8 cellular contexts compared by ENCODE assay signal in genomic region chr9:103798620-103799019, GRCh38.
DNase-seq lines count a peak whose midpoint lies in the region; ATAC-seq, FAIRE-seq and TF ChIP-seq lines count a peak whose summit lies in the region.

No MANE protein-coding gene starts in this region.

- no peaks in the 10 kb centered on the region for H3K36me3 ChIP-seq in small intestine (ENCODE audit: control insufficient read depth in 2 of 2, insufficient read depth in 2 of 2, low read length in 2 of 2)
- no peaks in the 10 kb centered on the region for H3K36me3 ChIP-seq in tibial artery

- no peaks in the 10 kb centered on the region for H3K27me3 ChIP-seq in small intestine (ENCODE audit: control insufficient read depth in 2 of 2, insufficient read depth in 2 of 2, low read length in 2 of 2)
- no peaks in the 10 kb centered on the region for H3K27me3 ChIP-seq in tibial artery

- no peaks in the 10 kb centered on the region for H3K4me1 ChIP-seq in small intestine (ENCODE audit: control insufficient read depth in 2 of 2, insufficient read depth in 1 of 2, low read depth in 1 of 2, low read length in 1 of 2)
- H3K4me1 ChIP-seq in tibial artery, result no peaks in the 10 kb centered on the region

- TF ChIP-seq CTCF in tibial artery (IDR thresholded peaks at IDR 0.05), result no peak

- no peaks in the 10 kb centered on the region for H3K36me3 Mint-ChIP-seq in T-helper 17 cell (ENCODE audit: low read depth)

- ATAC-seq in GM19438 (IDR thresholded peaks at IDR 0.05; ENCODE audit: low read depth, unreplicated experiment) (peak; percentile 100), HG03354 (IDR thresholded peaks at IDR 0.05; ENCODE audit: poor library complexity, severe bottlenecking, unreplicated experiment) (peak; percentile 100), T-helper 17 cell (peak; percentile 54)

- peak overlapping the region; percentile 47 for H3K27ac Mint-ChIP-seq in T-helper 17 cell

- H3K4me3 Mint-ChIP-seq in T-helper 17 cell, result peak overlapping the region; percentile 73

- 10 to 47% (median 17%) methylated on average over 1 of the region's 1 CpG for WGBS in small intestine, 3 donors

- intact Hi-C loops in tibial artery (cut with DNase I; ENCODE audit: low total_unique reads), result no loop called here

- H3K4me1 Mint-ChIP-seq in T-helper 17 cell, result no peaks in the 10 kb centered on the region

- H3K27ac ChIP-seq in small intestine (ENCODE audit: low read depth in 1 of 2, low read length in 1 of 2), result no peak overlapping the region
- no peak overlapping the region for H3K27ac ChIP-seq in tibial artery

- H3K9me3 ChIP-seq in T-helper 17 cell (ENCODE audit: control insufficient read depth, low read length, poor library complexity, severe bottlenecking) (no peaks in the 10 kb centered on the region), small intestine (ENCODE audit: control insufficient read depth, low read depth) (no peaks in the 10 kb centered on the region), tibial artery (no peaks in the 10 kb centered on the region)

- FAIRE-seq in small intestine (lab: Jason Lieb, UNC), result no peak

- peak; percentile 74 for DNase-seq in EL
- no peak for DNase-seq in T-helper 17 cell
- peak; percentile 15 for DNase-seq in small intestine
- no peak for DNase-seq in NCI-H187 treated with DMSO at 0.1 percent for 48 hours (lab: John Stamatoyannopoulos, UW)
- DNase-seq in tibial artery, result no peak
- DNase-seq in medulla oblongata (ENCODE audit: extremely low spot score), result no peak

- H3K27me3 Mint-ChIP-seq in T-helper 17 cell, result no peaks in the 10 kb centered on the region

- H3K4me3 ChIP-seq in small intestine (ENCODE audit: low read depth in 1 of 2, low read length in 2 of 2) (no peak overlapping the region), tibial artery (no peak overlapping the region)

Comparison
In these comparisons a context has a peak if more than half of its experiments do, and no peak if none do; other contexts are left out.
1. DNase-seq: peak in EL (single experiment) and small intestine (single experiment); none in T-helper 17 cell (0 of 3), NCI-H187 treated with DMSO at 0.1 percent for 48 hours (single experiment), tibial artery (0 of 2) and medulla oblongata (single experiment).
2. Peak in every context shown above with its lines, with median percentiles within 50 percentile points of each other: ATAC-seq.